ENCODE assay signal across 20 cellular contexts in genomic region chr18:8349608-8350323, GRCh38.
"Had no signal": no experiment of that assay in that cellular context is flagged by ENCODE, and none has a peak within 500 bp of the region (broad histone marks: within the 10 kb centered on the region; RNA-seq: fewer than 3 reads in every experiment).

No MANE protein-coding gene starts in this region.

- ATAC-seq: Panc1, PC-3 had no signal

- DNase-seq: IMR-90; Kasumi-1; MM.1S; NCI-H1092 treated with DMSO at 0.1 percent for 48 hours; NCI-H1436; NCI-H1930; NCI-H2081 treated with DMSO at 0.1 percent for 48 hours; NCI-H2171 treated with DMSO at 0.1 percent for 48 hours; NCI-H345; NCI-H446 treated with DMSO at 0.1 percent for 48 hours; NCI-H526; NCI-H82; NK-92 treated with Interleukin-12 subunit alpha and Interleukin-12 subunit beta, amount 100 ng/mL, for 24 hours; PC-3; SHP77; SK-N-SH; SW 1271 had no signal

- H3K9me3 ChIP-seq: SK-N-SH had no signal

- H3K4me2 ChIP-seq: KMS-11, SK-N-SH had no signal

- H3K9ac ChIP-seq: KMS-11, SK-N-SH had no signal

- H3K27ac ChIP-seq: KMS-11, RWPE1 had no signal
